Comparison of ENCODE assay signal across 1 cellular context in the genomic region with DNA sequence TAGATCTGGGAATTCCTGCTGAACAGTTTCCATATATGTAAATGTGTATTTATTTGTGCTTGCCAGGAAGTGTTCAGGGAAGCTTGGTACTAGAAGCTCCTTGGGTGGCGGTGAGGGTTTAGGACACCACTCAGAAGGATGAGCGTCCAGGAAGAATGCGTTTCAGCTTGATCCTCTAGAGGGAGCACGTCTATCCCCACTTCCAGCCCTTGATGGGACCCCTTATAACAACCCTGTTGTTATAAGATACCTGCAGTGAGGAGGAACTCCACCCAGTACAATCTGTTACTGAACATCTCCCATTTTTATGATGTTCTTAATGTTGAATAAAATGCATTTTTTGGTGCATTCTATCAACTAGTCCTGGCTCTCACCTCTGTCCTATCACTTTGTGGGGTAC.
TF ChIP-seq lines count a peak whose summit lies in the region.

No MANE protein-coding gene starts in this region.

TF ChIP-seq in GM23338, 12 proteins besides CTCF, POLR2A, EP300 and RAD21 (continued from another document):
- TF ChIP-seq, protein P1, sequence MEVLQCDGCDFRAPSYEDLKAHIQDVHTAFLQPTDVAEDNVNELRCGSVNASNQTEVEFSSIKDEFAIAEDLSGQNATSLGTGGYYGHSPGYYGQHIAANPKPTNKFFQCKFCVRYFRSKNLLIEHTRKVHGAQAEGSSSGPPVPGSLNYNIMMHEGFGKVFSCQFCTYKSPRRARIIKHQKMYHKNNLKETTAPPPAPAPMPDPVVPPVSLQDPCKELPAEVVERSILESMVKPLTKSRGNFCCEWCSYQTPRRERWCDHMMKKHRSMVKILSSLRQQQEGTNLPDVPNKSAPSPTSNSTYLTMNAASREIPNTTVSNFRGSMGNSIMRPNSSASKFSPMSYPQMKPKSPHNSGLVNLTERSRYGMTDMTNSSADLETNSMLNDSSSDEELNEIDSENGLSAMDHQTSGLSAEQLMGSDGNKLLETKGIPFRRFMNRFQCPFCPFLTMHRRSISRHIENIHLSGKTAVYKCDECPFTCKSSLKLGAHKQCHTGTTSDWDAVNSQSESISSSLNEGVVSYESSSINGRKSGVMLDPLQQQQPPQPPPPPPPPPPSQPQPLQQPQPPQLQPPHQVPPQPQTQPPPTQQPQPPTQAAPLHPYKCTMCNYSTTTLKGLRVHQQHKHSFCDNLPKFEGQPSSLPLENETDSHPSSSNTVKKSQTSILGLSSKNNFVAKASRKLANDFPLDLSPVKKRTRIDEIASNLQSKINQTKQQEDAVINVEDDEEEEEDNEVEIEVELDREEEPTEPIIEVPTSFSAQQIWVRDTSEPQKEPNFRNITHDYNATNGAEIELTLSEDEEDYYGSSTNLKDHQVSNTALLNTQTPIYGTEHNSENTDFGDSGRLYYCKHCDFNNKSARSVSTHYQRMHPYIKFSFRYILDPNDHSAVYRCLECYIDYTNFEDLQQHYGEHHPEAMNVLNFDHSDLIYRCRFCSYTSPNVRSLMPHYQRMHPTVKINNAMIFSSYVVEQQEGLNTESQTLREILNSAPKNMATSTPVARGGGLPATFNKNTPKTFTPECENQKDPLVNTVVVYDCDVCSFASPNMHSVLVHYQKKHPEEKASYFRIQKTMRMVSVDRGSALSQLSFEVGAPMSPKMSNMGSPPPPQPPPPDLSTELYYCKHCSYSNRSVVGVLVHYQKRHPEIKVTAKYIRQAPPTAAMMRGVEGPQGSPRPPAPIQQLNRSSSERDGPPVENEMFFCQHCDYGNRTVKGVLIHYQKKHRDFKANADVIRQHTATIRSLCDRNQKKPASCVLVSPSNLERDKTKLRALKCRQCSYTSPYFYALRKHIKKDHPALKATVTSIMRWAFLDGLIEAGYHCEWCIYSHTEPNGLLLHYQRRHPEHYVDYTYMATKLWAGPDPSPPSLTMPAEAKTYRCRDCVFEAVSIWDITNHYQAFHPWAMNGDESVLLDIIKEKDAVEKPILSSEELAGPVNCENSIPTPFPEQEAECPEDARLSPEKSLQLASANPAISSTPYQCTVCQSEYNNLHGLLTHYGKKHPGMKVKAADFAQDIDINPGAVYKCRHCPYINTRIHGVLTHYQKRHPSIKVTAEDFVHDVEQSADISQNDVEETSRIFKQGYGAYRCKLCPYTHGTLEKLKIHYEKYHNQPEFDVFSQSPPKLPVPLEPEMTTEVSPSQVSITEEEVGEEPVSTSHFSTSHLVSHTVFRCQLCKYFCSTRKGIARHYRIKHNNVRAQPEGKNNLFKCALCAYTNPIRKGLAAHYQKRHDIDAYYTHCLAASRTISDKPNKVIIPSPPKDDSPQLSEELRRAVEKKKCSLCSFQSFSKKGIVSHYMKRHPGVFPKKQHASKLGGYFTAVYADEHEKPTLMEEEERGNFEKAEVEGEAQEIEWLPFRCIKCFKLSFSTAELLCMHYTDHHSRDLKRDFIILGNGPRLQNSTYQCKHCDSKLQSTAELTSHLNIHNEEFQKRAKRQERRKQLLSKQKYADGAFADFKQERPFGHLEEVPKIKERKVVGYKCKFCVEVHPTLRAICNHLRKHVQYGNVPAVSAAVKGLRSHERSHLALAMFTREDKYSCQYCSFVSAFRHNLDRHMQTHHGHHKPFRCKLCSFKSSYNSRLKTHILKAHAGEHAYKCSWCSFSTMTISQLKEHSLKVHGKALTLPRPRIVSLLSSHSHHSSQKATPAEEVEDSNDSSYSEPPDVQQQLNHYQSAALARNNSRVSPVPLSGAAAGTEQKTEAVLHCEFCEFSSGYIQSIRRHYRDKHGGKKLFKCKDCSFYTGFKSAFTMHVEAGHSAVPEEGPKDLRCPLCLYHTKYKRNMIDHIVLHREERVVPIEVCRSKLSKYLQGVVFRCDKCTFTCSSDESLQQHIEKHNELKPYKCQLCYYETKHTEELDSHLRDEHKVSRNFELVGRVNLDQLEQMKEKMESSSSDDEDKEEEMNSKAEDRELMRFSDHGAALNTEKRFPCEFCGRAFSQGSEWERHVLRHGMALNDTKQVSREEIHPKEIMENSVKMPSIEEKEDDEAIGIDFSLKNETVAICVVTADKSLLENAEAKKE (CRISPR knock-in tag; IDR thresholded peaks at IDR 0.05) = no peak
